In the genomic region with DNA sequence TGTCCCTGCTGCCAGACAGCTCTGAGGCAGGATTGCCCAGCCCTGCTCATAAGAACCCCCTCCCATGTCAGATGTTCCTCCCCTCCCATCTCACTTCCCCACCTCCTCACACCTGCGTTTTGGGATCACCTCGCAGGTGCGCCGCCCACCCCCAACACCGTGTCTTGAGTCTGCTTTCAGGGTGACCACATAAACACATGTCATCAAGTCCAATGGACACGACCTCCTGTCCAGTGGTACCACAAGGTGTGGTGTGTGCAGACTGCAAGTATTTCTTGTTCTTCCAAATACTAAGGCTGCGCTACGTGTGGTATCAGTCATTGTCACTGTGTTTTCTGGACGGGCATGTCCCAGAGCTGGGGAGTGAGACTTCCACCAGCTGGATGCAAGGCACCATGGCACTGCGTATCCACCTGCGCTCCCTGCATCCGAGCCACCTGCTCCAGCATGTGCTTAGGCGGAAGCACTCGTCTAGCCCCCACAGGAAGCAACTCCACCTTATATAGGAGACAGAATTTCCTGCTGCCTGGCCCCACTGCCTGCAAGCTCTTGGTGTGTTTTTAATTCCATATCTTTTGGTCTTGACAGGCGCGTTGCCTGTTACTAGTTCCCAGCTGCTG, we compare ENCODE assay signal across 24 cellular contexts.
"Had no signal": no experiment of that assay in that cellular context is flagged by ENCODE, and none has a peak within 500 bp of the region (broad histone marks: within the 10 kb centered on the region; RNA-seq: fewer than 3 reads in every experiment).

No MANE protein-coding gene starts in this region.

- H3K27me3 ChIP-seq: esophagus squamous epithelium, gastroesophageal sphincter, tibial artery had no signal

- H3K36me3 Mint-ChIP-seq: activated CD8-positive, alpha-beta memory T cell treated with anti-CD3 and anti-CD28 coated beads, Interleukin-2, amount 10 ng/mL, durations not matched to agents 7 days and 5 days; activated naive CD4-positive, alpha-beta T cell treated with anti-CD3 and anti-CD28 coated beads, Interleukin-2, amount 10 ng/mL, durations not matched to agents 7 days and 5 days; natural killer cell treated with Interleukin-12 subunit alpha and Interleukin-12 subunit beta and Interleukin-15 and Interleukin-18, amount 100 ng/mL, for 72 hours; stimulated activated effector memory CD8-positive, alpha-beta T cell treated with anti-CD3 and anti-CD28 coated beads, Interleukin-12 subunit alpha, Interleukin-12 subunit beta, amount 100 ng/mL, for 72 hours had no signal

- H3K9me3 ChIP-seq: neutrophil had no signal

- H3K36me3 ChIP-seq: cardiac muscle cell, esophagus squamous epithelium, gastroesophageal sphincter, neutrophil, tibial artery, WERI-Rb-1 had no signal

- ATAC-seq: activated CD8-positive, alpha-beta memory T cell treated with anti-CD3 and anti-CD28 coated beads, Interleukin-2, amount 10 ng/mL, durations not matched to agents 7 days and 5 days; activated CD8-positive, alpha-beta T cell treated with anti-CD3 and anti-CD28 coated beads for 36 hours; left ventricle myocardium superior; natural killer cell treated with Interleukin-12 subunit alpha and Interleukin-12 subunit beta and Interleukin-15 and Interleukin-18, amount 100 ng/mL, for 72 hours; right cardiac atrium; stimulated activated effector memory CD8-positive, alpha-beta T cell treated with anti-CD3 and anti-CD28 coated beads, Interleukin-12 subunit alpha, Interleukin-12 subunit beta, amount 100 ng/mL, for 72 hours; stimulated activated naive CD8-positive, alpha-beta T cell treated with anti-CD3 and anti-CD28 coated beads, Interleukin-15, amount 100 ng/mL, for 72 hours had no signal

- H3K27me3 Mint-ChIP-seq: activated CD8-positive, alpha-beta memory T cell treated with anti-CD3 and anti-CD28 coated beads, Interleukin-2, amount 10 ng/mL, durations not matched to agents 7 days and 5 days; stimulated activated naive CD8-positive, alpha-beta T cell treated with anti-CD3 and anti-CD28 coated beads, Interleukin-15, amount 100 ng/mL, for 72 hours had no signal

- H3K27ac ChIP-seq: cardiac muscle cell, esophagus squamous epithelium, gastroesophageal sphincter, neutrophil, parathyroid adenoma, skin epidermis, tibial artery, WERI-Rb-1 had no signal

- H3K27ac Mint-ChIP-seq: activated CD4-positive, alpha-beta T cell treated with anti-CD3 and anti-CD28 coated beads, Interleukin-2, amount 10 ng/mL, durations not matched to agents 7 days and 5 days; activated CD8-positive, alpha-beta memory T cell treated with anti-CD3 and anti-CD28 coated beads, Interleukin-2, amount 10 ng/mL, durations not matched to agents 7 days and 5 days; activated CD8-positive, alpha-beta T cell treated with anti-CD3 and anti-CD28 coated beads for 36 hours; activated naive CD4-positive, alpha-beta T cell treated with anti-CD3 and anti-CD28 coated beads, Interleukin-2, amount 10 ng/mL, durations not matched to agents 7 days and 5 days; natural killer cell treated with Interleukin-12 subunit alpha and Interleukin-12 subunit beta and Interleukin-15 and Interleukin-18, amount 100 ng/mL, for 72 hours; stimulated activated effector memory CD8-positive, alpha-beta T cell treated with anti-CD3 and anti-CD28 coated beads, Interleukin-12 subunit alpha, Interleukin-12 subunit beta, amount 100 ng/mL, for 72 hours had no signal

- H3K4me1 Mint-ChIP-seq: activated CD8-positive, alpha-beta memory T cell treated with anti-CD3 and anti-CD28 coated beads, Interleukin-2, amount 10 ng/mL, durations not matched to agents 7 days and 5 days; activated naive CD4-positive, alpha-beta T cell treated with anti-CD3 and anti-CD28 coated beads, Interleukin-2, amount 10 ng/mL, durations not matched to agents 7 days and 5 days; stimulated activated effector memory CD8-positive, alpha-beta T cell treated with anti-CD3 and anti-CD28 coated beads, Interleukin-12 subunit alpha, Interleukin-12 subunit beta, amount 100 ng/mL, for 72 hours; stimulated activated naive CD8-positive, alpha-beta T cell treated with anti-CD3 and anti-CD28 coated beads, Interleukin-15, amount 100 ng/mL, for 72 hours had no signal

- DNase-seq: activated CD4-positive, alpha-beta T cell treated with anti-CD3 and anti-CD28 coated beads, Interleukin-2, amount 10 ng/mL, durations not matched to agents 7 days and 5 days; activated CD4-positive, CD25-positive, alpha-beta regulatory T cell treated with anti-CD3 and anti-CD28 coated beads, Interleukin-2, amount 50 U/mL, for 72 hours; activated CD8-positive, alpha-beta memory T cell treated with anti-CD3 and anti-CD28 coated beads, Interleukin-2, amount 10 ng/mL, durations not matched to agents 7 days and 5 days; activated CD8-positive, alpha-beta T cell treated with anti-CD3 and anti-CD28 coated beads for 36 hours; activated effector memory CD4-positive, alpha-beta T cell treated with anti-CD3 and anti-CD28 coated beads, Interleukin-2, amount 50 U/mL, for 16 hours; activated naive CD4-positive, alpha-beta T cell treated with anti-CD3 and anti-CD28 coated beads, Interleukin-2, amount 10 ng/mL, durations not matched to agents 7 days and 5 days; activated T-cell treated with anti-CD3 and anti-CD28 coated beads for 4 hours; effector memory CD4-positive, alpha-beta T cell; esophagus squamous epithelium; hypothalamus; left ventricle myocardium superior; mammary epithelial cell; right cardiac atrium; stimulated activated CD4-positive, alpha-beta T cell treated with anti-CD3 and anti-CD28 coated beads, Interleukin-1b, Interleukin-23, amount 100 ng/mL, for 48 hours; stimulated activated naive CD8-positive, alpha-beta T cell treated with anti-CD3 and anti-CD28 coated beads, Interleukin-15, amount 100 ng/mL, for 72 hours; tibial artery; WERI-Rb-1 had no signal

- H2AFZ ChIP-seq: parathyroid adenoma had no signal

- H3K9me3 Mint-ChIP-seq: activated CD4-positive, alpha-beta T cell treated with anti-CD3 and anti-CD28 coated beads, Interleukin-2, amount 10 ng/mL, durations not matched to agents 7 days and 5 days; natural killer cell treated with Interleukin-12 subunit alpha and Interleukin-12 subunit beta and Interleukin-15 and Interleukin-18, amount 100 ng/mL, for 72 hours had no signal

- H3K4me1 ChIP-seq: parathyroid adenoma had no signal

- H3K4me3 ChIP-seq: cardiac muscle cell, esophagus squamous epithelium, gastroesophageal sphincter, skin epidermis, tibial artery had no signal

- H3K4me3 Mint-ChIP-seq: activated CD4-positive, alpha-beta T cell treated with anti-CD3 and anti-CD28 coated beads, Interleukin-2, amount 10 ng/mL, durations not matched to agents 7 days and 5 days; activated CD8-positive, alpha-beta memory T cell treated with anti-CD3 and anti-CD28 coated beads, Interleukin-2, amount 10 ng/mL, durations not matched to agents 7 days and 5 days; activated CD8-positive, alpha-beta T cell treated with anti-CD3 and anti-CD28 coated beads for 36 hours; activated naive CD4-positive, alpha-beta T cell treated with anti-CD3 and anti-CD28 coated beads, Interleukin-2, amount 10 ng/mL, durations not matched to agents 7 days and 5 days; natural killer cell treated with Interleukin-12 subunit alpha and Interleukin-12 subunit beta and Interleukin-15 and Interleukin-18, amount 100 ng/mL, for 72 hours; stimulated activated effector memory CD8-positive, alpha-beta T cell treated with anti-CD3 and anti-CD28 coated beads, Interleukin-12 subunit alpha, Interleukin-12 subunit beta, amount 100 ng/mL, for 72 hours; stimulated activated naive CD8-positive, alpha-beta T cell treated with anti-CD3 and anti-CD28 coated beads, Interleukin-15, amount 100 ng/mL, for 72 hours had no signal

- H3K9ac ChIP-seq: parathyroid adenoma had no signal
